6 cellular contexts compared by ENCODE assay signal in genomic region chr7:99220388-99220787, GRCh38. TPM values are rescaled to one million over a fixed set of nuclear protein-coding genes. Genes with fewer than 3 reads are reported as not detected.
"Had no signal": no experiment of that assay in that cellular context is flagged by ENCODE, and none has a peak within 500 bp of the region (broad histone marks: within the 10 kb centered on the region; RNA-seq: fewer than 3 reads in every experiment).

No MANE protein-coding gene starts in this region.

RNA-seq across cellular contexts. Expression of gene KPNA7, which starts 12.5 kb away (rescaled TPM):
- total RNA-seq: GM23338, H1, H9, HFFc6, HT1080, IMR-90 had no signal
- polyA plus RNA-seq: GM23338, H1, IMR-90 had no signal

RNA-seq across cellular contexts. Expression of gene MYH16, which starts 52.3 kb away (rescaled TPM):
- total RNA-seq: GM23338, H1, H9 had no signal
- polyA plus RNA-seq: GM23338, H1 had no signal
